ENCODE assay signal across 9 cellular contexts in the genomic region with DNA sequence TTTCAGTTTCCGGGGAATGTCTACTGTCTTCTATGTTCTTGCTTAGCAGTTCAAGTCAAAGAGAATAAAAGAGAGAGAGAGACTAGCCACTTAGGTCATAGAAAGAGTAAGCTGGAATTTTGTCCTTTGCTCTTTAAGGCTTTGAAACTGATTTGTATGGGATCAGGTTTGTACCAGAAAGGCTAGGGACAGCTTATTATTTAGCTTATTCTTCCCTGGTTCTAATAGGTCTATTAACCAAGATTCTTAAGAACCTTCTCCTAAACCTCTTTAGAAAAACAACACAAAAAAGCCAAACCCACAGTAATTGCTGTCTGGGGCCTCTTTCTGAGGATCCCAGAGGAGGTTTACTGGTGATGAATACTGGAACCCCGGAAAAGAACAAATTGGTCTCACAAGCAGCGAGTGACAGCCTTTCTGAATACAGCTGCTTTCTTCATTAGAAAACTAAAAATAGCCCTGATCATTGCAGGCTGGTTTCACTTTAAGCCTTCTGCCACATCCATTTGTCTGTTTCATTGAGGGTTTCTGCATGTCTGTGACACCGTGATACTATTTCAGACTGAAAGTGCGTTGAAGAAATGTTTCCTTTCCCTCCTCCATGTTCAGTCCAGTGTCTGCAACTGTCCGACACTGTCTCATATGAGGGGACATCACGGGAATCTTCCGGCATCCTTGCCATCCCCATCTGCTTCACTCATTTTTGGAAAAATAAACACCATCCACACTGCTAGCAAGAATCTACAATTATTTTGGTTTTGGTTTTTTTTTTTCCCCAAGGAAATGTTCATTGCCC.
DNase-seq lines count a peak whose midpoint lies in the region; ATAC-seq, FAIRE-seq and TF ChIP-seq lines count a peak whose summit lies in the region.
"Had no signal": no experiment of that assay in that cellular context is flagged by ENCODE, and none has a peak within 500 bp of the region (broad histone marks: within the 10 kb centered on the region; RNA-seq: fewer than 3 reads in every experiment).

No MANE protein-coding gene starts in this region.

- no peaks in the 10 kb centered on the region for H3K9me1 ChIP-seq in endothelial cell of umbilical vein (replicated peaks; ENCODE audit: control insufficient read depth, extremely low read depth, insufficient read depth, low read length)

- H3K27ac Mint-ChIP-seq in stimulated activated naive CD8-positive, alpha-beta T cell treated with anti-CD3 and anti-CD28 coated beads, Interleukin-15, Interleukin-2, amounts not matched to agents 100 ng/mL and 50 ng/mL, for 24 hours = peak overlapping the region; percentile 72

- no peak overlapping the region for H3K4me2 ChIP-seq in endothelial cell of umbilical vein (ENCODE audit: insufficient read depth, low read length)

- no peak overlapping the region for H3K27ac ChIP-seq in endothelial cell of umbilical vein (ENCODE audit: insufficient read depth, low read depth, low read length)
- H3K27ac ChIP-seq: epithelial cell of prostate had no signal

- FAIRE-seq in endothelial cell of umbilical vein (lab: Jason Lieb, UNC) = peak; percentile 8

- no peaks in the 10 kb centered on the region for H3K4me1 ChIP-seq in endothelial cell of umbilical vein (ENCODE audit: control insufficient read depth, extremely low read depth, insufficient read depth, low read length)

- H3K9me3 ChIP-seq in endothelial cell of umbilical vein (replicated peaks; ENCODE audit: control insufficient read depth, insufficient read depth, low read length) = no peaks in the 10 kb centered on the region

- TF ChIP-seq POLR2A in endothelial cell of umbilical vein (IDR thresholded peaks at IDR 0.05; ENCODE audit: low read depth, low read length) = no peak

- peaks cover 6% of the 10 kb centered on the region for H3K27me3 Mint-ChIP-seq in stimulated activated naive CD8-positive, alpha-beta T cell treated with anti-CD3 and anti-CD28 coated beads, Interleukin-15, Interleukin-2, amounts not matched to agents 100 ng/mL and 50 ng/mL, for 24 hours

- H3K9ac ChIP-seq in endothelial cell of umbilical vein (replicated peaks; ENCODE audit: extremely low read depth, insufficient read depth, low read length) = no peak overlapping the region

- H2AFZ ChIP-seq in endothelial cell of umbilical vein (ENCODE audit: low read depth, low read length) = no peak overlapping the region

- no peaks in the 10 kb centered on the region for H3K36me3 Mint-ChIP-seq in stimulated activated naive CD8-positive, alpha-beta T cell treated with anti-CD3 and anti-CD28 coated beads, Interleukin-15, Interleukin-2, amounts not matched to agents 100 ng/mL and 50 ng/mL, for 24 hours (ENCODE audit: low read depth)

- DNase-seq in GM03348 (ENCODE audit: low spot score) = peak; percentile 30
- no peak for DNase-seq in endothelial cell of umbilical vein (ENCODE audit: low read depth, low spot score)
- no peak for DNase-seq in NCI-H2196 (lab: John Stamatoyannopoulos, UW; ENCODE audit: unreplicated experiment)
- DNase-seq in iPS-NIHi7 (ENCODE audit: extremely low spot score) = no peak
- no peak for DNase-seq in NCI-H748 (lab: John Stamatoyannopoulos, UW; ENCODE audit: unreplicated experiment)

- CTCF ChIA-PET in endothelial cell of umbilical vein (lab: Charles Lee) = interaction anchor here (0.7 to 2.0 kb wide), 2 partner anchors 22 to 250 kb away, joined by 3 to 4 read pairs; no protein-coding TSS in a partner anchor

- POLR2A ChIA-PET in endothelial cell of umbilical vein (lab: Charles Lee) = no interaction called here

- no peaks in the 10 kb centered on the region for H3K36me3 ChIP-seq in endothelial cell of umbilical vein (ENCODE audit: control insufficient read depth in 2 of 2, extremely low read depth in 1 of 2, insufficient read depth in 2 of 2, low read length in 2 of 2)

- BruUV-seq in endothelial cell of umbilical vein (replicated peaks; lab: Mats Ljungman, UMichigan) = no TSS peak

- no peak for TF ChIP-seq CTCF in endothelial cell of umbilical vein (IDR thresholded peaks at IDR 0.05; ENCODE audit: extremely low read depth in 1 of 2, insufficient read depth in 1 of 2, low read depth in 1 of 2, low read length in 2 of 2)

- no peaks in the 10 kb centered on the region for H3K79me2 ChIP-seq in endothelial cell of umbilical vein (ENCODE audit: control insufficient read depth, insufficient read depth, low read length)

- dilution Hi-C loops in endothelial cell of umbilical vein (cut with MboI; ENCODE audit: extremely low pct_ligation_motif_present, low sequenced_read_pairs) = no loop called here

- H3K4me1 Mint-ChIP-seq in stimulated activated naive CD8-positive, alpha-beta T cell treated with anti-CD3 and anti-CD28 coated beads, Interleukin-15, Interleukin-2, amounts not matched to agents 100 ng/mL and 50 ng/mL, for 24 hours (ENCODE audit: low read depth) = peaks cover 41% of the 10 kb centered on the region

- peak overlapping the region; percentile 69 for H3K4me3 Mint-ChIP-seq in stimulated activated naive CD8-positive, alpha-beta T cell treated with anti-CD3 and anti-CD28 coated beads, Interleukin-15, Interleukin-2, amounts not matched to agents 100 ng/mL and 50 ng/mL, for 24 hours

- H3K27me3 ChIP-seq in endothelial cell of umbilical vein (ENCODE audit: control insufficient read depth in 2 of 2, insufficient read depth in 2 of 2, low read length in 2 of 2) = peaks cover 0 to 2% of the 10 kb centered on the region in 2 experiments

- H3K4me3 ChIP-seq in endothelial cell of umbilical vein (replicated peaks in 1 of 3; ENCODE audit: insufficient read depth in 1 of 3, low read depth in 1 of 3, low read length in 3 of 3) = no peak overlapping the region

- intact Hi-C loops in endothelial cell of umbilical vein (cut with micrococcal nuclease) = no loop called here

- H4K20me1 ChIP-seq in endothelial cell of umbilical vein (replicated peaks; ENCODE audit: control insufficient read depth, extremely low read depth, insufficient read depth, low read length) = no peaks in the 10 kb centered on the region

- ATAC-seq in GM21360 (IDR thresholded peaks at IDR 0.05; ENCODE audit: unreplicated experiment) = peak; percentile 69
- ATAC-seq in HG03521 (IDR thresholded peaks at IDR 0.05; ENCODE audit: unreplicated experiment) = peak; percentile 69

- H3K9me3 Mint-ChIP-seq in stimulated activated naive CD8-positive, alpha-beta T cell treated with anti-CD3 and anti-CD28 coated beads, Interleukin-15, Interleukin-2, amounts not matched to agents 100 ng/mL and 50 ng/mL, for 24 hours = no peaks in the 10 kb centered on the region

TF ChIP-seq in endothelial cell of umbilical vein, 7 proteins besides CTCF, POLR2A, EP300 and RAD21:
- TF ChIP-seq EZH2 (IDR thresholded peaks at IDR 0.05; ENCODE audit: borderline replicate concordance, low read depth, low read length, severe bottlenecking) (no peak), POLR2AphosphoS5 (IDR thresholded peaks at IDR 0.05; ENCODE audit: insufficient read depth, low read depth, low read length) (no peak), FOS (IDR thresholded peaks at IDR 0.05; ENCODE audit: borderline replicate concordance, insufficient read depth, low read length) (no peak), MYC (IDR thresholded peaks at IDR 0.05; ENCODE audit: low read depth, low read length) (no peak)
- TF ChIP-seq, protein P1, sequence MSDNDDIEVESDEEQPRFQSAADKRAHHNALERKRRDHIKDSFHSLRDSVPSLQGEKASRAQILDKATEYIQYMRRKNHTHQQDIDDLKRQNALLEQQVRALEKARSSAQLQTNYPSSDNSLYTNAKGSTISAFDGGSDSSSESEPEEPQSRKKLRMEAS (IDR thresholded peaks at IDR 0.05; ENCODE audit: insufficient read depth, insufficient read length) = no peak
